In the genomic region with DNA sequence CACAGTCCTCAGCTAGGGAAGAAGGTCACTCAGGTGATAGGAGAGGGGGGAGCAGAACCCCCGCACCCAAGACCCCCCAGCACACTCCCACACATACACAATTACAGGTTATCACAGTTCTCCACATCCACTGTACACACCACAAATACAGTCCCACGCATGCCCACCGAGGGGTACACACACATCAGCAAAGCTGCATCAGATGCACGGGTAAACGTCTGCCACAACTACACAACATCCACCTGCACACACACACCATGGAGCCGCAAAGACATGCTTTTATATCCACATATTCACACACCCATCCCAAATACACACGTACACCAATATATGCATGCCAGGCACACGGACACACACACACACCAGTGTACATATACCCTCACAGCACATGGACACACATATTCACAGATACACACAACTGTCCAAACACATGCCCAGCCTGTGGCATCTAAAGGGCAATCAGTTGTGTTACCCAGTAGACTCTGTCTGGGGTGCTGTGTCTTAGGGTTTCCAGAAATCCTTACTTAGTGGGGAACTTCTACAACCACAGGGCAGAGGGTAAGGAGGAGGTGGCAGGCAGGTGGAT, we compare ENCODE assay signal across 29 cellular contexts. TPM values are rescaled to one million over a fixed set of nuclear protein-coding genes. Genes with fewer than 3 reads are reported as not detected.
DNase-seq lines count a peak whose midpoint lies in the region; ATAC-seq, FAIRE-seq and TF ChIP-seq lines count a peak whose summit lies in the region.
"Had no signal": no experiment of that assay in that cellular context is flagged by ENCODE, and none has a peak within 500 bp of the region (broad histone marks: within the 10 kb centered on the region; RNA-seq: fewer than 3 reads in every experiment).

No MANE protein-coding gene starts in this region.

- peaks cover 11% of the 10 kb centered on the region for H3K4me1 Mint-ChIP-seq in endothelial cell (ENCODE audit: unreplicated experiment)

- H3K27me3 ChIP-seq in PC-9 (ENCODE audit: insufficient read depth, low read depth) (peaks cover 26% of the 10 kb centered on the region), HAP-1 (ENCODE audit: low read depth) (no peaks in the 10 kb centered on the region)

- intact Hi-C loops in PC-9 (cut with micrococcal nuclease; ENCODE audit: unreplicated experiment) = no loop called here
- intact Hi-C loops in posterior vena cava (cut with DNase I) = no loop called here

- H3K4me3 ChIP-seq in HEK293 (ENCODE audit: low read depth, low read length) (no peak overlapping the region), PC-9 (no peak overlapping the region), HAP-1 (no peak overlapping the region)
- H3K4me3 ChIP-seq: lung had no signal

- H2AFZ ChIP-seq in PC-9 = no peak overlapping the region

- no peaks in the 10 kb centered on the region for H3K9me2 ChIP-seq in PC-9 (ENCODE audit: insufficient read depth)

- no TSS peak for BruUV-seq in PC-9 (replicated peaks; lab: Mats Ljungman, UMichigan)

- no peaks in the 10 kb centered on the region for H3K36me3 Mint-ChIP-seq in endothelial cell (ENCODE audit: low read depth, unreplicated experiment)
- H3K36me3 Mint-ChIP-seq: activated naive CD8-positive, alpha-beta T cell treated with anti-CD3 and anti-CD28 coated beads, Interleukin-2, amount 10 ng/mL, durations not matched to agents 7 days and 5 days; natural killer cell; stimulated activated naive B cell treated with anti-CD40 and anti-IgM and Interleukin-4, amounts not matched to agents 10 μg/mL and 1 μg/mL and 100 μg/mL, for 72 hours had no signal

- POLR2A ChIA-PET in HEK293 (lab: Yijun Ruan, JAX) = interaction anchor here (0.5 to 1.3 kb wide), 5 partner anchors 21 to 62 kb away, joined by 3 to 10 read pairs (median 5); no protein-coding TSS in a partner anchor
- POLR2A ChIA-PET in PC-9 (lab: Charles Lee; ENCODE audit: unreplicated experiment) = no interaction called here

- H3K4me1 ChIP-seq in HEK293 (ENCODE audit: control insufficient read depth, insufficient read depth, low read length) (no peaks in the 10 kb centered on the region), PC-9 (replicated peaks; ENCODE audit: insufficient read depth) (peaks cover 8% of the 10 kb centered on the region; the same call in 1 of the 2 replicates), HAP-1 (peaks cover 12% of the 10 kb centered on the region)

- TF ChIP-seq CTCF in HEK293 (tag by site-specific recombination; IDR thresholded peaks at IDR 0.05) = no peak
- no peak for TF ChIP-seq CTCF in PC-9 (conservative IDR thresholded peaks at IDR 0.05)
- no peak for TF ChIP-seq CTCF in endothelial cell (IDR thresholded peaks at IDR 0.05; ENCODE audit: unreplicated experiment)

- H3K9me3 Mint-ChIP-seq in endothelial cell (ENCODE audit: unreplicated experiment) = no peaks in the 10 kb centered on the region
- H3K9me3 Mint-ChIP-seq: activated naive CD8-positive, alpha-beta T cell treated with anti-CD3 and anti-CD28 coated beads, Interleukin-2, amount 10 ng/mL, durations not matched to agents 7 days and 5 days; activated T-cell treated with anti-CD3 and anti-CD28 coated beads, Interleukin-2, amount 50 U/mL, for 24 hours; natural killer cell; stimulated activated naive B cell treated with anti-CD40 and anti-IgM and Interleukin-4, amounts not matched to agents 10 μg/mL and 1 μg/mL and 100 μg/mL, for 72 hours had no signal

- in situ Hi-C loops in HAP-1 (cut with MboI; ENCODE audit: low sequenced_read_pairs) = loop anchor here (10.0 kb wide), 1 partner anchor 56 kb away; no protein-coding TSS in a partner anchor

- FAIRE-seq in GM12892 (lab: Jason Lieb, UNC) = no peak
- FAIRE-seq: astrocyte had no signal

- no peak for ATAC-seq in HG03442 (IDR thresholded peaks at IDR 0.05; ENCODE audit: unreplicated experiment)

- H3K27ac Mint-ChIP-seq in endothelial cell (ENCODE audit: unreplicated experiment) = peak overlapping the region; percentile 70
- H3K27ac Mint-ChIP-seq: activated naive CD8-positive, alpha-beta T cell treated with anti-CD3 and anti-CD28 coated beads, Interleukin-2, amount 10 ng/mL, durations not matched to agents 7 days and 5 days; activated T-cell treated with anti-CD3 and anti-CD28 coated beads, Interleukin-2, amount 50 U/mL, for 24 hours; progenitor cell of endocrine pancreas; stimulated activated naive B cell treated with anti-CD40 and anti-IgM and Interleukin-4, amounts not matched to agents 10 μg/mL and 1 μg/mL and 100 μg/mL, for 72 hours had no signal

- H3K9me3 ChIP-seq in HEK293 (ENCODE audit: control insufficient read depth, insufficient read depth, low read depth, low read length) (no peaks in the 10 kb centered on the region), PC-9 (ENCODE audit: insufficient read depth, low read depth) (no peaks in the 10 kb centered on the region), HAP-1 (no peaks in the 10 kb centered on the region)

- 0 out of 2 replicates have a peak overlapping the region, but pooled peaks have one; percentile 70 for H3K4me2 ChIP-seq in PC-9

- peaks cover 22% of the 10 kb centered on the region for H3K27me3 Mint-ChIP-seq in endothelial cell (ENCODE audit: unreplicated experiment)

- no peak for DNase-seq in PC-9
- DNase-seq in endothelial cell (ENCODE audit: low spot score) = no peak
- DNase-seq in posterior vena cava (ENCODE audit: low spot score) = peak; percentile 68
- DNase-seq in GM12892 (ENCODE audit: insufficient read length) = no peak
- DNase-seq in HAP-1 (ENCODE audit: low spot score in 2 of 2) = no peak
- DNase-seq: activated CD4-positive, alpha-beta T cell treated with anti-CD3 and anti-CD28 coated beads for 48 hours; activated gamma-delta T cell; activated naive CD8-positive, alpha-beta T cell treated with anti-CD3 and anti-CD28 coated beads, Interleukin-2, amount 10 ng/mL, durations not matched to agents 7 days and 5 days; activated T-cell treated with anti-CD3 and anti-CD28 coated beads, Interleukin-2, amount 50 U/mL, for 24 hours; EL; GM23248; KBM-7; MM.1S; natural killer cell; NCI-H2081 treated with DMSO at 0.1 percent for 48 hours; NCI-H446; stimulated activated CD4-positive, alpha-beta T cell treated with anti-CD3 and anti-CD28 coated beads, Interleukin-4, amount 100 ng/mL, for 24 hours; stimulated activated naive B cell treated with anti-CD40 and anti-IgM and Interleukin-4, amounts not matched to agents 10 μg/mL and 1 μg/mL and 100 μg/mL, for 72 hours had no signal

- H3K27ac ChIP-seq in HEK293 (ENCODE audit: extremely low read depth, low read depth, low read length) (no peak overlapping the region), PC-9 (no peak overlapping the region)
- H3K27ac ChIP-seq: epithelial cell of prostate, GM23248 had no signal

- H3K36me3 ChIP-seq in HEK293 (ENCODE audit: control insufficient read depth in 2 of 2, insufficient read depth in 1 of 2, low read length in 2 of 2) (no peaks in the 10 kb centered on the region), PC-9 (ENCODE audit: low read depth) (no peaks in the 10 kb centered on the region), HAP-1 (replicated peaks) (no peaks in the 10 kb centered on the region)

- H3F3A ChIP-seq in PC-9 (ENCODE audit: insufficient read depth, low read depth) = peaks cover 26% of the 10 kb centered on the region; the same call in 1 of the 2 replicates

- no peaks in the 10 kb centered on the region for H3K79me2 ChIP-seq in PC-9 (ENCODE audit: low read depth)

- TF ChIP-seq POLR2A in GM12892 (IDR thresholded peaks at IDR 0.05; ENCODE audit: low read depth, low read length) = no peak

- CTCF ChIA-PET in HEK293 (lab: Yijun Ruan, JAX) = interaction anchor here (0.6 kb wide), 1 partner anchor 123 kb away, joined by 3 read pairs; no protein-coding TSS in a partner anchor
- CTCF ChIA-PET in PC-9 (lab: Charles Lee) = no interaction called here

- H3K4me3 Mint-ChIP-seq in endothelial cell (ENCODE audit: unreplicated experiment) = peak overlapping the region; percentile 13
- H3K4me3 Mint-ChIP-seq: activated naive CD8-positive, alpha-beta T cell treated with anti-CD3 and anti-CD28 coated beads, Interleukin-2, amount 10 ng/mL, durations not matched to agents 7 days and 5 days; activated T-cell treated with anti-CD3 and anti-CD28 coated beads, Interleukin-2, amount 50 U/mL, for 24 hours; natural killer cell had no signal

- no peaks in the 10 kb centered on the region; the same call in 1 of the 2 replicates for H4K20me1 ChIP-seq in PC-9 (ENCODE audit: insufficient read depth)

TF ChIP-seq in HEK293, 187 proteins besides CTCF, POLR2A, EP300 and RAD21 (continues in another document):
- TF ChIP-seq, protein P1, sequence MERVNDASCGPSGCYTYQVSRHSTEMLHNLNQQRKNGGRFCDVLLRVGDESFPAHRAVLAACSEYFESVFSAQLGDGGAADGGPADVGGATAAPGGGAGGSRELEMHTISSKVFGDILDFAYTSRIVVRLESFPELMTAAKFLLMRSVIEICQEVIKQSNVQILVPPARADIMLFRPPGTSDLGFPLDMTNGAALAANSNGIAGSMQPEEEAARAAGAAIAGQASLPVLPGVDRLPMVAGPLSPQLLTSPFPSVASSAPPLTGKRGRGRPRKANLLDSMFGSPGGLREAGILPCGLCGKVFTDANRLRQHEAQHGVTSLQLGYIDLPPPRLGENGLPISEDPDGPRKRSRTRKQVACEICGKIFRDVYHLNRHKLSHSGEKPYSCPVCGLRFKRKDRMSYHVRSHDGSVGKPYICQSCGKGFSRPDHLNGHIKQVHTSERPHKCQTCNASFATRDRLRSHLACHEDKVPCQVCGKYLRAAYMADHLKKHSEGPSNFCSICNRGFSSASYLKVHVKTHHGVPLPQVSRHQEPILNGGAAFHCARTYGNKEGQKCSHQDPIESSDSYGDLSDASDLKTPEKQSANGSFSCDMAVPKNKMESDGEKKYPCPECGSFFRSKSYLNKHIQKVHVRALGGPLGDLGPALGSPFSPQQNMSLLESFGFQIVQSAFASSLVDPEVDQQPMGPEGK (tag by site-specific recombination; IDR thresholded peaks at IDR 0.05) = peak; percentile 86
- peak; percentile 49; the same call in 1 of the 2 replicates for TF ChIP-seq ZNF2 (tag by site-specific recombination; IDR thresholded peaks at IDR 0.05)
- TF ChIP-seq ZFP37 (tag by site-specific recombination; IDR thresholded peaks at IDR 0.05) = no peak

RNA-seq across cellular contexts. Expression of a gene that starts 5.5 kb away (rescaled TPM):
- 0.18 and 0.22 TPM in 2 replicates for total RNA-seq in PC-9 (2021)
- 0.21 TPM for total RNA-seq in endothelial cell (ENCODE audit: unreplicated experiment)
- not detected for total RNA-seq in posterior vena cava
- polyA plus RNA-seq in GM12892 (2012; ENCODE audit: missing spikeins) = not detected
- total RNA-seq: activated CD8-positive, alpha-beta memory T cell treated with anti-CD3 and anti-CD28 coated beads for 36 hours; activated naive CD8-positive, alpha-beta T cell treated with anti-CD3 and anti-CD28 coated beads, Interleukin-2, amount 10 ng/mL, durations not matched to agents 7 days and 5 days; GM23248; HT-29; kidney epithelial cell; lung; mononuclear cell; natural killer cell; urinary bladder had no signal
- polyA plus RNA-seq: GM23248, lung, urinary bladder had no signal

RNA-seq across cellular contexts. Expression of a gene that starts 7.4 kb away (rescaled TPM):
- 15.5 and 18.9 TPM in 2 replicates for total RNA-seq in PC-9 (2021)
- 3.7 TPM for total RNA-seq in endothelial cell (ENCODE audit: unreplicated experiment)
- 10 to 100 TPM; 14.5 to 23.1 TPM for total RNA-seq in posterior vena cava
- polyA plus RNA-seq in GM12892 (2012; ENCODE audit: missing spikeins) = 0.34 TPM
- total RNA-seq: mononuclear cell had no signal

RNA-seq across cellular contexts. Expression of a gene that starts 45.7 kb away (rescaled TPM):
- total RNA-seq in PC-9 (2021) (511 and 648 TPM in 2 replicates), endothelial cell (ENCODE audit: unreplicated experiment) (492 TPM), posterior vena cava (100 to 1,000 TPM; 260 to 323 TPM)
- polyA plus RNA-seq in GM12892 (2012; ENCODE audit: missing spikeins) = 218 TPM
